In genomic region chrX:122565952-122566351, GRCh38 we compare ENCODE assay signal across 1 cellular context.
TF ChIP-seq lines count a peak whose summit lies in the region.

No MANE protein-coding gene starts in this region.

TF ChIP-seq in GM23338, 12 proteins besides CTCF, POLR2A, EP300 and RAD21 (continued from another document):
- TF ChIP-seq ZNF462 (CRISPR knock-in tag; IDR thresholded peaks at IDR 0.05) (no peak), ZNF331 (CRISPR knock-in tag; IDR thresholded peaks at IDR 0.05; ENCODE audit: low read depth) (no peak), STAT1 (IDR thresholded peaks at IDR 0.05; ENCODE audit: unreplicated experiment) (no peak), NANOG (IDR thresholded peaks at IDR 0.05; ENCODE audit: borderline replicate concordance) (no peak), EZH2 (IDR thresholded peaks at IDR 0.05; ENCODE audit: low read depth, unreplicated experiment) (no peak), CREB1 (CRISPR knock-in tag; IDR thresholded peaks at IDR 0.05; ENCODE audit: low read depth) (no peak), JUNB (IDR thresholded peaks at IDR 0.05; ENCODE audit: unreplicated experiment) (no peak), EZH2phosphoT487 (IDR thresholded peaks at IDR 0.05; ENCODE audit: unreplicated experiment) (no peak), REST (IDR thresholded peaks at IDR 0.05; ENCODE audit: unreplicated experiment) (no peak), POLR2AphosphoS5 (IDR thresholded peaks at IDR 0.05; ENCODE audit: low read depth) (no peak), ETS1 (IDR thresholded peaks at IDR 0.05) (no peak)
